In the genomic region with DNA sequence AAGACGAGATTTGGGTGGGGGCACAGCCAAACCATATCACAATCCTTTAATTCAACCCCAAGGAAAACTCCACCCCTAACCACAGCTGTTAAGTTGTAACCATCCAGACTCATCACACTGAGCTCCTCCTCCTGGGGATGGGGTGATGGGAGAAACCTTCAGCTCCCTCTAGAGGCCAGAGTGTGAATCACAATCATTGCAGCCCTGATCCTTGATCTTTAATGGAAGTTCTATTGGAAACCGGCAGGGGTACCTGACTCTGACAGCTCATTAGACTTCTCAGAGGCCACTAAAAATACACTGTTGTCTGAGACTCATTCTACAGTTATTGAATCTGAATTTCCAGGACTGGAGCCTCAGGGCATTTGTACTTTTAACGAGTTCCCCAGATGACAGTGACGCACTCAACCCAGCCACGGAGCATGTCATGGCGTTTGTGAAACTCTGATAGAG, we compare ENCODE assay signal across 8 cellular contexts.
A peak's percentile ranks its signal among the peaks of the same experiment; 100 is the strongest.
DNase-seq lines count a peak whose midpoint lies in the region; ATAC-seq and TF ChIP-seq lines count a peak whose summit lies in the region.

No MANE protein-coding gene starts in this region.

- H3K36me3 ChIP-seq in Peyer's patch = no peaks in the 10 kb centered on the region

- H3K9me3 ChIP-seq in Peyer's patch = peaks cover 0 to 12% (median 6%) of the 10 kb centered on the region in 4 donors

- no peaks in the 10 kb centered on the region for H3K27me3 Mint-ChIP-seq in osteocyte (ENCODE audit: unreplicated experiment)

- no peak overlapping the region for H3K4me3 ChIP-seq in Peyer's patch

- peaks cover 11% of the 10 kb centered on the region for H3K9me3 Mint-ChIP-seq in osteocyte (ENCODE audit: unreplicated experiment)

- TF ChIP-seq CTCF in Peyer's patch (IDR thresholded peaks at IDR 0.05) = peak in 4 of 6 experiments; percentile 26 to 45 (median 40)
- peak; percentile 39 for TF ChIP-seq CTCF in osteocyte (IDR thresholded peaks at IDR 0.05)

- no peak overlapping the region for H3K27ac ChIP-seq in Peyer's patch

- DNase-seq in NOMO-1 treated with DMSO at 0.1 percent for 48 hours (lab: John Stamatoyannopoulos, UW; ENCODE audit: unreplicated experiment) = peak; percentile 11
- DNase-seq in NOMO-1 treated with dmso at 0.1 percent for 144 hours (lab: John Stamatoyannopoulos, UW; ENCODE audit: unreplicated experiment) = no peak
- DNase-seq in HuH-7.5 (ENCODE audit: low spot score) = peak; percentile 69
- DNase-seq in Peyer's patch = no peak
- DNase-seq in osteocyte (ENCODE audit: extremely low spot score, unreplicated experiment) = no peak

- no peaks in the 10 kb centered on the region for H3K27me3 ChIP-seq in Peyer's patch

- H3K36me3 Mint-ChIP-seq in osteocyte (ENCODE audit: unreplicated experiment) = no peaks in the 10 kb centered on the region

- no peaks in the 10 kb centered on the region for H3K4me1 Mint-ChIP-seq in osteocyte (ENCODE audit: unreplicated experiment)

- no peak for TF ChIP-seq POLR2A in Peyer's patch (IDR thresholded peaks at IDR 0.05)

- H3K27ac Mint-ChIP-seq in osteocyte (ENCODE audit: unreplicated experiment) = no peak overlapping the region

- H3K4me3 Mint-ChIP-seq in osteocyte (ENCODE audit: unreplicated experiment) = no peak overlapping the region

- no peaks in the 10 kb centered on the region for H3K4me1 ChIP-seq in Peyer's patch

- ATAC-seq in esophagus mucosa (peak; percentile 35), HG02981 (IDR thresholded peaks at IDR 0.05; ENCODE audit: unreplicated experiment) (no peak), HG03469 (IDR thresholded peaks at IDR 0.05; ENCODE audit: unreplicated experiment) (no peak)

Comparison
In these comparisons a context has a peak if more than half of its experiments do, and no peak if none do; other contexts are left out.
1. DNase-seq: peak in NOMO-1 treated with DMSO at 0.1 percent for 48 hours (single experiment) and HuH-7.5 (single experiment); none in NOMO-1 treated with dmso at 0.1 percent for 144 hours (single experiment), Peyer's patch (0 of 3) and osteocyte (single experiment).